In genomic region chr20:53883098-53883762, GRCh38 we compare ENCODE assay signal across 12 cellular contexts.
DNase-seq lines count a peak whose midpoint lies in the region; ATAC-seq, FAIRE-seq and TF ChIP-seq lines count a peak whose summit lies in the region.
"Had no signal": no experiment of that assay in that cellular context is flagged by ENCODE, and none has a peak within 500 bp of the region (broad histone marks: within the 10 kb centered on the region; RNA-seq: fewer than 3 reads in every experiment).

No MANE protein-coding gene starts in this region.

- no peaks in the 10 kb centered on the region for H3K27me3 ChIP-seq in sigmoid colon
- H3K27me3 ChIP-seq: gastrocnemius medialis had no signal

- ATAC-seq in activated CD8-positive, alpha-beta T cell treated with anti-CD3 and anti-CD28 coated beads, Interleukin-2, amount 10 ng/mL, durations not matched to agents 7 days and 5 days, result no peak
- ATAC-seq in naive thymus-derived CD8-positive, alpha-beta T cell, result no peak
- ATAC-seq: gastrocnemius medialis, left ventricle myocardium superior had no signal

- H3K36me3 ChIP-seq in sigmoid colon, result no peaks in the 10 kb centered on the region
- H3K36me3 ChIP-seq: gastrocnemius medialis had no signal

- no peaks in the 10 kb centered on the region for H3K9me3 Mint-ChIP-seq in activated CD4-positive, alpha-beta memory T cell treated with anti-CD3 and anti-CD28 coated beads for 36 hours
- no peaks in the 10 kb centered on the region for H3K9me3 Mint-ChIP-seq in activated CD4-positive, alpha-beta memory T cell treated with anti-CD3 and anti-CD28 coated beads, Interleukin-2, amount 10 ng/mL, durations not matched to agents 7 days and 5 days
- peaks cover 6% of the 10 kb centered on the region for H3K9me3 Mint-ChIP-seq in activated CD8-positive, alpha-beta T cell treated with anti-CD3 and anti-CD28 coated beads, Interleukin-2, amount 10 ng/mL, durations not matched to agents 7 days and 5 days (ENCODE audit: insufficient read depth)
- H3K9me3 Mint-ChIP-seq in naive thymus-derived CD8-positive, alpha-beta T cell, result peaks cover 0 to 6% (median 0%) of the 10 kb centered on the region in 9 donors

- H3K4me3 ChIP-seq in sigmoid colon, result no peak overlapping the region
- H3K4me3 ChIP-seq: gastrocnemius medialis had no signal

- no peak for TF ChIP-seq CTCF in sigmoid colon (IDR thresholded peaks at IDR 0.05)

- POLR2A ChIA-PET in activated CD4-positive, alpha-beta memory T cell treated with anti-CD3 and anti-CD28 coated beads for 36 hours (lab: Charles Lee), result no interaction called here
- POLR2A ChIA-PET in activated CD4-positive, alpha-beta memory T cell treated with anti-CD3 and anti-CD28 coated beads, Interleukin-2, amount 10 ng/mL, durations not matched to agents 7 days and 5 days (lab: Charles Lee), result interaction anchor here (5.4 kb wide), 1 partner anchor 10 kb away, joined by 28 read pairs; no protein-coding TSS in a partner anchor
- POLR2A ChIA-PET in activated CD8-positive, alpha-beta T cell treated with anti-CD3 and anti-CD28 coated beads, Interleukin-2, amount 10 ng/mL, durations not matched to agents 7 days and 5 days (lab: Charles Lee), result interaction anchor here (2.9 to 3.4 kb wide), 2 partner anchors 11 to 33 kb away, joined by 21 to 39 read pairs; no protein-coding TSS in a partner anchor
- POLR2A ChIA-PET in naive thymus-derived CD8-positive, alpha-beta T cell (lab: Charles Lee), result interaction anchor here (3.2 kb wide), 1 partner anchor 17 kb away, joined by 18 read pairs; no protein-coding TSS in a partner anchor

- WGBS in sigmoid colon, 2 donors, result 81 to 88% methylated on average over 3 of the region's 3 CpGs

- DNase-seq in activated CD4-positive, alpha-beta memory T cell treated with anti-CD3 and anti-CD28 coated beads for 36 hours, result peak; percentile 33
- DNase-seq in activated CD4-positive, alpha-beta memory T cell treated with anti-CD3 and anti-CD28 coated beads, Interleukin-2, amount 10 ng/mL, durations not matched to agents 7 days and 5 days, result no peak
- no peak for DNase-seq in HTR-8/SVneo (ENCODE audit: insufficient read length, low spot score)
- DNase-seq in activated CD8-positive, alpha-beta T cell treated with anti-CD3 and anti-CD28 coated beads, Interleukin-2, amount 10 ng/mL, durations not matched to agents 7 days and 5 days, result no peak
- DNase-seq in naive thymus-derived CD8-positive, alpha-beta T cell, result no peak
- DNase-seq in H54 (ENCODE audit: insufficient read length, low spot score), result no peak
- no peak for DNase-seq in COR-L47 (lab: John Stamatoyannopoulos, UW)
- no peak for DNase-seq in sigmoid colon
- DNase-seq: gastrocnemius medialis, GOT3, Karpas-422, left ventricle myocardium superior had no signal

- intact Hi-C loops in activated CD4-positive, alpha-beta memory T cell treated with anti-CD3 and anti-CD28 coated beads for 36 hours (cut with micrococcal nuclease), result loop anchor here (5.0 kb wide), 1 partner anchor 41 kb away; no protein-coding TSS in a partner anchor
- intact Hi-C loops in sigmoid colon (cut with DNase I), result no loop called here

- TF ChIP-seq POLR2A in H54 (IDR thresholded peaks at IDR 0.05; ENCODE audit: low read depth, low read length) (no peak), sigmoid colon (IDR thresholded peaks at IDR 0.05) (no peak)

- no peak overlapping the region for H3K4me3 Mint-ChIP-seq in activated CD4-positive, alpha-beta memory T cell treated with anti-CD3 and anti-CD28 coated beads for 36 hours
- H3K4me3 Mint-ChIP-seq in activated CD4-positive, alpha-beta memory T cell treated with anti-CD3 and anti-CD28 coated beads, Interleukin-2, amount 10 ng/mL, durations not matched to agents 7 days and 5 days, result no peak overlapping the region
- H3K4me3 Mint-ChIP-seq in activated CD8-positive, alpha-beta T cell treated with anti-CD3 and anti-CD28 coated beads, Interleukin-2, amount 10 ng/mL, durations not matched to agents 7 days and 5 days, result peak overlapping the region; percentile 83
- peak overlapping the region in 2 of 10 donors; percentile 15 to 33 for H3K4me3 Mint-ChIP-seq in naive thymus-derived CD8-positive, alpha-beta T cell

- H3K27ac ChIP-seq in sigmoid colon, result no peak overlapping the region
- H3K27ac ChIP-seq: gastrocnemius medialis had no signal

- FAIRE-seq in HTR-8/SVneo (lab: Jason Lieb, UNC) (peak; percentile 85), H54 (lab: Jason Lieb, UNC) (no peak)

- no peaks in the 10 kb centered on the region for H3K4me1 ChIP-seq in sigmoid colon
- H3K4me1 ChIP-seq: gastrocnemius medialis had no signal

- peaks cover 31% of the 10 kb centered on the region for H3K4me1 Mint-ChIP-seq in activated CD4-positive, alpha-beta memory T cell treated with anti-CD3 and anti-CD28 coated beads for 36 hours (ENCODE audit: low read depth)
- peaks cover 43% of the 10 kb centered on the region for H3K4me1 Mint-ChIP-seq in activated CD4-positive, alpha-beta memory T cell treated with anti-CD3 and anti-CD28 coated beads, Interleukin-2, amount 10 ng/mL, durations not matched to agents 7 days and 5 days
- H3K4me1 Mint-ChIP-seq in activated CD8-positive, alpha-beta T cell treated with anti-CD3 and anti-CD28 coated beads, Interleukin-2, amount 10 ng/mL, durations not matched to agents 7 days and 5 days (ENCODE audit: low read depth), result peaks cover 81% of the 10 kb centered on the region
- peaks cover 22 to 62% (median 48%) of the 10 kb centered on the region in 4 donors for H3K4me1 Mint-ChIP-seq in naive thymus-derived CD8-positive, alpha-beta T cell

- H3K27ac Mint-ChIP-seq in activated CD4-positive, alpha-beta memory T cell treated with anti-CD3 and anti-CD28 coated beads for 36 hours, result no peak overlapping the region
- no peak overlapping the region for H3K27ac Mint-ChIP-seq in activated CD4-positive, alpha-beta memory T cell treated with anti-CD3 and anti-CD28 coated beads, Interleukin-2, amount 10 ng/mL, durations not matched to agents 7 days and 5 days
- H3K27ac Mint-ChIP-seq in activated CD8-positive, alpha-beta T cell treated with anti-CD3 and anti-CD28 coated beads, Interleukin-2, amount 10 ng/mL, durations not matched to agents 7 days and 5 days, result peak overlapping the region; percentile 62
- H3K27ac Mint-ChIP-seq in naive thymus-derived CD8-positive, alpha-beta T cell, result peak overlapping the region in 8 of 10 donors; percentile 53 to 100 (median 86)

- no peaks in the 10 kb centered on the region for H3K36me3 Mint-ChIP-seq in activated CD4-positive, alpha-beta memory T cell treated with anti-CD3 and anti-CD28 coated beads for 36 hours
- no peaks in the 10 kb centered on the region for H3K36me3 Mint-ChIP-seq in activated CD4-positive, alpha-beta memory T cell treated with anti-CD3 and anti-CD28 coated beads, Interleukin-2, amount 10 ng/mL, durations not matched to agents 7 days and 5 days (ENCODE audit: low read depth)
- peaks cover 20% of the 10 kb centered on the region for H3K36me3 Mint-ChIP-seq in activated CD8-positive, alpha-beta T cell treated with anti-CD3 and anti-CD28 coated beads, Interleukin-2, amount 10 ng/mL, durations not matched to agents 7 days and 5 days (ENCODE audit: low read depth)
- no peaks in the 10 kb centered on the region for H3K36me3 Mint-ChIP-seq in naive thymus-derived CD8-positive, alpha-beta T cell

- H3K27me3 Mint-ChIP-seq in activated CD4-positive, alpha-beta memory T cell treated with anti-CD3 and anti-CD28 coated beads for 36 hours, result no peaks in the 10 kb centered on the region
- no peaks in the 10 kb centered on the region for H3K27me3 Mint-ChIP-seq in activated CD4-positive, alpha-beta memory T cell treated with anti-CD3 and anti-CD28 coated beads, Interleukin-2, amount 10 ng/mL, durations not matched to agents 7 days and 5 days
- H3K27me3 Mint-ChIP-seq in activated CD8-positive, alpha-beta T cell treated with anti-CD3 and anti-CD28 coated beads, Interleukin-2, amount 10 ng/mL, durations not matched to agents 7 days and 5 days (ENCODE audit: low read depth), result no peaks in the 10 kb centered on the region
- H3K27me3 Mint-ChIP-seq in naive thymus-derived CD8-positive, alpha-beta T cell, result no peaks in the 10 kb centered on the region

- H3K9me3 ChIP-seq in sigmoid colon, result no peaks in the 10 kb centered on the region
- H3K9me3 ChIP-seq: gastrocnemius medialis had no signal

- CTCF ChIA-PET in activated CD4-positive, alpha-beta memory T cell treated with anti-CD3 and anti-CD28 coated beads for 36 hours (lab: Charles Lee), result interaction anchor here (0.7 to 1.0 kb wide), 2 partner anchors 11 to 13 kb away, joined by 3 to 4 read pairs; no protein-coding TSS in a partner anchor
- CTCF ChIA-PET in activated CD4-positive, alpha-beta memory T cell treated with anti-CD3 and anti-CD28 coated beads, Interleukin-2, amount 10 ng/mL, durations not matched to agents 7 days and 5 days (lab: Charles Lee), result interaction anchor here (2.2 to 2.9 kb wide), 3 partner anchors 11 to 32 kb away, joined by 10 to 19 read pairs (median 17); no protein-coding TSS in a partner anchor
- CTCF ChIA-PET in activated CD8-positive, alpha-beta T cell treated with anti-CD3 and anti-CD28 coated beads, Interleukin-2, amount 10 ng/mL, durations not matched to agents 7 days and 5 days (lab: Charles Lee), result interaction anchor here (0.8 to 3.3 kb wide), 6 partner anchors 11 to 56 kb away, joined by 3 to 27 read pairs (median 18); no protein-coding TSS in a partner anchor

- TF ChIP-seq EP300 in sigmoid colon (IDR thresholded peaks at IDR 0.05), result no peak

Comparison
In these comparisons a context has a peak if more than half of its experiments do, and no peak if none do; other contexts are left out.
1. H3K27ac Mint-ChIP-seq: peak in activated CD8-positive, alpha-beta T cell treated with anti-CD3 and anti-CD28 coated beads, Interleukin-2, amount 10 ng/mL, durations not matched to agents 7 days and 5 days (single experiment) and naive thymus-derived CD8-positive, alpha-beta T cell (8 of 10); none in activated CD4-positive, alpha-beta memory T cell treated with anti-CD3 and anti-CD28 coated beads for 36 hours (single experiment) and activated CD4-positive, alpha-beta memory T cell treated with anti-CD3 and anti-CD28 coated beads, Interleukin-2, amount 10 ng/mL, durations not matched to agents 7 days and 5 days (single experiment).